ENCODE assay signal across 16 cellular contexts in genomic region chr2:136359121-136359965, GRCh38.
DNase-seq lines count a peak whose midpoint lies in the region; ATAC-seq and TF ChIP-seq lines count a peak whose summit lies in the region.
"Had no signal": no experiment of that assay in that cellular context is flagged by ENCODE, and none has a peak within 500 bp of the region (broad histone marks: within the 10 kb centered on the region; RNA-seq: fewer than 3 reads in every experiment).

No MANE protein-coding gene starts in this region.

- peaks cover 7 to 11% (median 8%) of the 10 kb centered on the region in 4 donors for H3K4me1 ChIP-seq in upper lobe of left lung

- peaks cover 2% of the 10 kb centered on the region for H3K36me3 Mint-ChIP-seq in activated T-helper 1 cell treated with anti-CD3 and anti-CD28 coated beads, Interleukin-12 subunit alpha, Interleukin-12 subunit beta, Interleukin-2, Interleukin-4 antibody, amounts not matched to agents 30 ng/mL and 10 ng/mL and 1 ng/mL, durations not matched to agents 14 hours and 24 hours and 36 hours (ENCODE audit: low read depth)
- H3K36me3 Mint-ChIP-seq in neural crest cell (ENCODE audit: low read depth), result no peaks in the 10 kb centered on the region

- H3K4me1 Mint-ChIP-seq in activated T-helper 1 cell treated with anti-CD3 and anti-CD28 coated beads, Interleukin-12 subunit alpha, Interleukin-12 subunit beta, Interleukin-2, Interleukin-4 antibody, amounts not matched to agents 30 ng/mL and 10 ng/mL and 1 ng/mL, durations not matched to agents 14 hours and 24 hours and 36 hours (ENCODE audit: low read depth), result peaks cover 68% of the 10 kb centered on the region
- peaks cover 12% of the 10 kb centered on the region for H3K4me1 Mint-ChIP-seq in neural crest cell

- TF ChIP-seq POLR2A in upper lobe of left lung (IDR thresholded peaks at IDR 0.05), result no peak

- no peak overlapping the region for H3K27ac ChIP-seq in upper lobe of left lung

- H3K27ac Mint-ChIP-seq in activated T-helper 1 cell treated with anti-CD3 and anti-CD28 coated beads, Interleukin-12 subunit alpha, Interleukin-12 subunit beta, Interleukin-2, Interleukin-4 antibody, amounts not matched to agents 30 ng/mL and 10 ng/mL and 1 ng/mL, durations not matched to agents 14 hours and 24 hours and 36 hours, result peak overlapping the region; percentile 59
- peak overlapping the region; percentile 46 for H3K27ac Mint-ChIP-seq in neural crest cell (ENCODE audit: unreplicated experiment)

- no peaks in the 10 kb centered on the region for H3K27me3 ChIP-seq in upper lobe of left lung

- ATAC-seq in upper lobe of left lung (ENCODE audit: low FRiP score in 2 of 2) (no peak), GM21576 (IDR thresholded peaks at IDR 0.05; ENCODE audit: unreplicated experiment) (no peak), HG02885 (IDR thresholded peaks at IDR 0.05; ENCODE audit: poor library complexity, unreplicated experiment) (no peak)
- ATAC-seq: GM12878 had no signal

- H3K27me3 Mint-ChIP-seq in activated T-helper 1 cell treated with anti-CD3 and anti-CD28 coated beads, Interleukin-12 subunit alpha, Interleukin-12 subunit beta, Interleukin-2, Interleukin-4 antibody, amounts not matched to agents 30 ng/mL and 10 ng/mL and 1 ng/mL, durations not matched to agents 14 hours and 24 hours and 36 hours (ENCODE audit: insufficient read depth), result no peaks in the 10 kb centered on the region
- no peaks in the 10 kb centered on the region for H3K27me3 Mint-ChIP-seq in neural crest cell (ENCODE audit: low read depth)

- peak; percentile 53 for DNase-seq in activated CD8-positive, alpha-beta memory T cell treated with anti-CD3 and anti-CD28 coated beads, Interleukin-2, amount 50 U/mL, for 48 hours
- no peak for DNase-seq in activated CD8-positive, alpha-beta memory T cell treated with anti-CD3 and anti-CD28 coated beads for 24 hours
- peak; percentile 71 for DNase-seq in Jurkat, Clone E6-1 (ENCODE audit: low read depth, low spot score)
- no peak for DNase-seq in activated T-helper 1 cell treated with anti-CD3 and anti-CD28 coated beads, Interleukin-12 subunit alpha, Interleukin-12 subunit beta, Interleukin-2, Interleukin-4 antibody, amounts not matched to agents 30 ng/mL and 10 ng/mL and 1 ng/mL, durations not matched to agents 14 hours and 24 hours and 36 hours (ENCODE audit: low spot score)
- no peak for DNase-seq in neural crest cell (ENCODE audit: low read depth, low spot score)
- no peak for DNase-seq in upper lobe of left lung
- DNase-seq: C1 segment of cervical spinal cord, DMS79 treated with DMSO at 0.1 percent for 48 hours, KG1, NCI-H1436, NCI-H2029, NCI-H510A, NCI-H774 had no signal

- WGBS in upper lobe of left lung, 2 donors, result 94 to 98% methylated on average over 5 of the region's 5 CpGs

- no peak overlapping the region for H3K4me3 ChIP-seq in Jurkat, Clone E6-1 (ENCODE audit: low read length)
- H3K4me3 ChIP-seq in upper lobe of left lung, result no peak overlapping the region
- H3K4me3 ChIP-seq: GM12878 had no signal

- no peak for TF ChIP-seq EP300 in upper lobe of left lung (IDR thresholded peaks at IDR 0.05)

- TF ChIP-seq CTCF in neural crest cell (conservative IDR thresholded peaks at IDR 0.05) (no peak), upper lobe of left lung (IDR thresholded peaks at IDR 0.05) (no peak)

- no peaks in the 10 kb centered on the region for H3K9me3 Mint-ChIP-seq in activated T-helper 1 cell treated with anti-CD3 and anti-CD28 coated beads, Interleukin-12 subunit alpha, Interleukin-12 subunit beta, Interleukin-2, Interleukin-4 antibody, amounts not matched to agents 30 ng/mL and 10 ng/mL and 1 ng/mL, durations not matched to agents 14 hours and 24 hours and 36 hours
- H3K9me3 Mint-ChIP-seq in neural crest cell, result no peaks in the 10 kb centered on the region

- no peak overlapping the region for H3K4me3 Mint-ChIP-seq in activated T-helper 1 cell treated with anti-CD3 and anti-CD28 coated beads, Interleukin-12 subunit alpha, Interleukin-12 subunit beta, Interleukin-2, Interleukin-4 antibody, amounts not matched to agents 30 ng/mL and 10 ng/mL and 1 ng/mL, durations not matched to agents 14 hours and 24 hours and 36 hours
- H3K4me3 Mint-ChIP-seq in neural crest cell, result no peak overlapping the region

- intact Hi-C loops in activated T-helper 1 cell treated with anti-CD3 and anti-CD28 coated beads, Interleukin-12 subunit alpha, Interleukin-12 subunit beta, Interleukin-2, Interleukin-4 antibody, amounts not matched to agents 30 ng/mL and 10 ng/mL and 1 ng/mL, durations not matched to agents 14 hours and 24 hours and 36 hours (cut with micrococcal nuclease), result loop anchor here (2.0 kb wide), 1 partner anchor 15 kb away; no protein-coding TSS in a partner anchor

- no peaks in the 10 kb centered on the region for H3K9me3 ChIP-seq in upper lobe of left lung

- H3K36me3 ChIP-seq in upper lobe of left lung, result no peaks in the 10 kb centered on the region

Comparison
In these comparisons a context has a peak if more than half of its experiments do, and no peak if none do; other contexts are left out.
1. DNase-seq: peak in activated CD8-positive, alpha-beta memory T cell treated with anti-CD3 and anti-CD28 coated beads, Interleukin-2, amount 50 U/mL, for 48 hours (single experiment) and Jurkat, Clone E6-1 (single experiment); none in activated CD8-positive, alpha-beta memory T cell treated with anti-CD3 and anti-CD28 coated beads for 24 hours (single experiment), activated T-helper 1 cell treated with anti-CD3 and anti-CD28 coated beads, Interleukin-12 subunit alpha, Interleukin-12 subunit beta, Interleukin-2, Interleukin-4 antibody, amounts not matched to agents 30 ng/mL and 10 ng/mL and 1 ng/mL, durations not matched to agents 14 hours and 24 hours and 36 hours (single experiment), neural crest cell (single experiment) and upper lobe of left lung (0 of 2).